8 cellular contexts compared by ENCODE assay signal in the genomic region with DNA sequence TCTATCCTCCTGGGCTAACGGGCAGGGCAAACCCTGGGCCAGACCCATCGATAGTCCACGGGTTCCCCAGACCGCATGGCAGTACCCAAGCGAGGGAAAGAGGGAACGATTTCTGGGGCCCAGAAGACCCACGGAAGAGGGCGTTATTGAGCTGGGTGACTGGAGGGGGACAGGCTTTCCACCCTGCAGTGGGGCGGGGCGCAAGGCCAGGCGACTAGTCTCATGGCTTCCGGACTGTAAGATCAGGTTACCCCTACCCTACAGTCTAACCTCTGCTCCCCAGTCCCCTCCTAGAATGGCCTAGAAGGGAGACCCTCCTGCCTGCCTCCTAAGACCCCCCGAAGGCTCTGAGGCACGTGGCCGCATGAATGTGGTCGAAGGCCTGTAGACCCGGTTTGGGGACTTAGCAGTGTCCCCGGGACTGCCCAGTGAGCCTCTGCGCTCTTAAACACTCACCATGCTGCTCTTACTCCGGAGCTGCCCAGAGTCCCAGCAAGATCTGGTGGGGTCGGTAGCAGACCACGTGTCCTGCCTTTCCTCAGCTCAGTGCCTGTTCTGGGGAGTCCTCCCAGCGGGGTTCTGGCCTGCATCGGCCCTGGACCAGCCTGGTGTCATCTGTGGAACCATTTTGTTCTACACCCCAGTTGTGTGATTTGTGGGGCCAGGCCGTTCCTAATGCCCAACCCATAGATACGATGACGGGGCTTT. TPM values are rescaled to one million over a fixed set of nuclear protein-coding genes. Genes with fewer than 3 reads are reported as not detected.
DNase-seq lines count a peak whose midpoint lies in the region; TF ChIP-seq lines count a peak whose summit lies in the region.

No MANE protein-coding gene starts in this region.

- H3K4me3 Mint-ChIP-seq in CD4-positive, alpha-beta memory T cell: peak overlapping the region; percentile 93 to 98 (median 94)

- H3K36me3 ChIP-seq in CD4-positive, alpha-beta memory T cell (ENCODE audit: insufficient read depth, low read length): peaks cover 22% of the 10 kb centered on the region
- peaks cover 14% of the 10 kb centered on the region for H3K36me3 ChIP-seq in muscle layer of colon (ENCODE audit: insufficient read depth, low read length)
- peaks cover 11 to 13% (median 12%) of the 10 kb centered on the region in 3 donors for H3K36me3 ChIP-seq in tibial artery

- H3K4me3 ChIP-seq in CD4-positive, alpha-beta memory T cell (ENCODE audit: low read length in 2 of 2): peak overlapping the region; percentile 63 to 99
- H3K4me3 ChIP-seq in epithelial cell of proximal tubule (ENCODE audit: low read depth, low read length): peak overlapping the region; percentile 93
- peak overlapping the region; percentile 55 to 93 for H3K4me3 ChIP-seq in muscle layer of colon (ENCODE audit: low read depth in 1 of 2, low read length in 2 of 2)
- peak overlapping the region; percentile 64 to 69 for H3K4me3 ChIP-seq in tibial artery

- POLR2A ChIA-PET in CD4-positive, alpha-beta memory T cell (lab: Charles Lee; ENCODE audit: partially characterized antibody): interaction anchor here (0.6 to 14.6 kb wide), 32 partner anchors 8 to 536 kb away, joined by 3 to 611 read pairs (median 20); a partner anchor contains a TSS

- H3K9me3 Mint-ChIP-seq in CD4-positive, alpha-beta memory T cell: peaks cover 0 to 40% (median 2%) of the 10 kb centered on the region in 8 donors

- peak overlapping the region; percentile 89 for H3K27ac ChIP-seq in CD4-positive, alpha-beta memory T cell (ENCODE audit: low read depth, low read length)
- H3K27ac ChIP-seq in muscle layer of colon (ENCODE audit: low read depth, low read length) (peak overlapping the region; percentile 88), tibial artery (peak overlapping the region; percentile 96 to 99)

- TF ChIP-seq CTCF in epithelial cell of proximal tubule (conservative IDR thresholded peaks at IDR 0.05; ENCODE audit: low read depth, low read length) (peak; percentile 16), tibial artery (IDR thresholded peaks at IDR 0.05) (no peak)

- H3K4me1 Mint-ChIP-seq in CD4-positive, alpha-beta memory T cell: peaks cover 36 to 79% (median 64%) of the 10 kb centered on the region in 4 donors

- H3K9ac ChIP-seq in muscle layer of colon (ENCODE audit: low read length): peak overlapping the region; percentile 47

- H3K27ac Mint-ChIP-seq in CD4-positive, alpha-beta memory T cell: peak overlapping the region; percentile 97 to 100 (median 98)

- no peaks in the 10 kb centered on the region for H3K9me3 ChIP-seq in CD4-positive, alpha-beta memory T cell (ENCODE audit: control insufficient read depth in 1 of 2, low read length in 2 of 2)
- H3K9me3 ChIP-seq in muscle layer of colon (ENCODE audit: low read length): no peaks in the 10 kb centered on the region
- no peaks in the 10 kb centered on the region for H3K9me3 ChIP-seq in tibial artery

- peaks cover 28 to 59% of the 10 kb centered on the region in 2 donors for H3K36me3 Mint-ChIP-seq in CD4-positive, alpha-beta memory T cell

- H3K27me3 ChIP-seq in CD4-positive, alpha-beta memory T cell (ENCODE audit: insufficient read depth, low read length): no peaks in the 10 kb centered on the region
- H3K27me3 ChIP-seq in muscle layer of colon (ENCODE audit: control insufficient read depth in 1 of 2, insufficient read depth in 2 of 2, low read length in 2 of 2) (no peaks in the 10 kb centered on the region), tibial artery (no peaks in the 10 kb centered on the region)

- CTCF ChIA-PET in CD4-positive, alpha-beta memory T cell (lab: Charles Lee; ENCODE audit: partially characterized antibody): interaction anchor here (0.9 to 6.6 kb wide), 13 partner anchors 21 to 113 kb away, joined by 5 to 72 read pairs (median 12); a partner anchor contains a TSS

- DNase-seq in CD4-positive, alpha-beta memory T cell: peak in 1 of 5 donors; percentile 68
- peak; percentile 34 for DNase-seq in H4 (ENCODE audit: low spot score)
- peak; percentile 78 for DNase-seq in NCI-H510A treated with DMSO at 0.1 percent for 48 hours (lab: John Stamatoyannopoulos, UW)
- peak in 2 of 3 experiments; percentile 35 to 46 for DNase-seq in activated CD8-positive, alpha-beta memory T cell treated with anti-CD3 and anti-CD28 coated beads for 48 hours (ENCODE audit: low read depth in 2 of 3, low spot score in 2 of 3)
- DNase-seq in epithelial cell of proximal tubule (ENCODE audit: low read depth): no peak
- DNase-seq in tibial artery: peak; percentile 69 to 85
- DNase-seq in HPDE6-E6E7 (ENCODE audit: extremely low spot score): no peak

- peaks cover 4 to 21% of the 10 kb centered on the region in 2 donors for H3K27me3 Mint-ChIP-seq in CD4-positive, alpha-beta memory T cell

- intact Hi-C loops in CD4-positive, alpha-beta memory T cell (cut with micrococcal nuclease): loop anchor here (5.0 kb wide), 1 partner anchor 159 kb away; a partner anchor contains a TSS
- intact Hi-C loops in tibial artery (cut with DNase I; ENCODE audit: low total_unique reads): no loop called here

- peaks cover 51% of the 10 kb centered on the region for H3K4me1 ChIP-seq in CD4-positive, alpha-beta memory T cell (ENCODE audit: insufficient read depth, low read length)
- peaks cover 26% of the 10 kb centered on the region for H3K4me1 ChIP-seq in muscle layer of colon (ENCODE audit: insufficient read depth, low read length)
- peaks cover 0 to 36% (median 16%) of the 10 kb centered on the region in 4 donors for H3K4me1 ChIP-seq in tibial artery

RNA-seq across cellular contexts. Expression of a gene that starts 13.1 kb away (rescaled TPM):
- under 1 TPM; 0.67 to 0.83 TPM for total RNA-seq in CD4-positive, alpha-beta memory T cell
- polyA plus RNA-seq in CD4-positive, alpha-beta memory T cell: under 1 TPM in 1 of 2 donors, not detected in 1; 0.36 TPM
- 33.4 and 50.5 TPM in 2 replicates for total RNA-seq in H4 (2014; rRNA removed; shearing (Covaris generic))
- 136 and 165 TPM in 2 replicates for total RNA-seq in epithelial cell of proximal tubule

RNA-seq across cellular contexts. Expression of a gene that starts 24.3 kb away (rescaled TPM):
- 100 to 1,000 TPM; 310 to 317 TPM for total RNA-seq in CD4-positive, alpha-beta memory T cell
- 10 to 100 TPM; 17.0 to 46.8 TPM for polyA plus RNA-seq in CD4-positive, alpha-beta memory T cell
- total RNA-seq in H4 (2014; rRNA removed; shearing (Covaris generic)): 3.0 and 3.3 TPM in 2 replicates
- 9.1 and 13.0 TPM in 2 replicates for total RNA-seq in epithelial cell of proximal tubule

RNA-seq across cellular contexts. Expression of a gene that starts 25.6 kb away (rescaled TPM):
- 10 to 100 TPM; 23.0 to 29.1 TPM for total RNA-seq in CD4-positive, alpha-beta memory T cell
- polyA plus RNA-seq in CD4-positive, alpha-beta memory T cell: 10 to 100 TPM in 1 of 2 donors, 1 to 10 TPM in 1; 8.9 to 14.8 TPM
- total RNA-seq in H4 (2014; rRNA removed; shearing (Covaris generic)): 13.5 and 18.4 TPM in 2 replicates
- 37.2 and 58.1 TPM in 2 replicates for total RNA-seq in epithelial cell of proximal tubule

RNA-seq across cellular contexts. Expression of a gene that starts 33.5 kb away (rescaled TPM):
- total RNA-seq in CD4-positive, alpha-beta memory T cell: 10 to 100 TPM; 19.2 to 19.4 TPM
- polyA plus RNA-seq in CD4-positive, alpha-beta memory T cell: 10 to 100 TPM; 13.3 to 21.9 TPM
- 0.62 and 0.68 TPM in 2 replicates for total RNA-seq in H4 (2014; rRNA removed; shearing (Covaris generic))
- total RNA-seq in epithelial cell of proximal tubule: 9.5 and 11.4 TPM in 2 replicates

RNA-seq across cellular contexts. Expression of a gene that starts 47.3 kb away (rescaled TPM):
- 10 to 100 TPM; 25.0 to 25.3 TPM for total RNA-seq in CD4-positive, alpha-beta memory T cell
- 10 to 100 TPM; 42.4 to 43.7 TPM for polyA plus RNA-seq in CD4-positive, alpha-beta memory T cell
- 1.7 and 13.3 TPM in 2 replicates for total RNA-seq in H4 (2014; rRNA removed; shearing (Covaris generic))
- total RNA-seq in epithelial cell of proximal tubule: 16.9 and 24.3 TPM in 2 replicates

Comparison
In these comparisons a context has a peak if more than half of its experiments do, and no peak if none do; other contexts are left out.
1. DNase-seq: peak in H4 (single experiment), NCI-H510A treated with DMSO at 0.1 percent for 48 hours (single experiment), activated CD8-positive, alpha-beta memory T cell treated with anti-CD3 and anti-CD28 coated beads for 48 hours (2 of 3) and tibial artery (2 of 2); none in epithelial cell of proximal tubule (single experiment) and HPDE6-E6E7 (single experiment).
2. RNA of a gene that starts 13.1 kb away (total RNA-seq): 136 to 165 TPM in epithelial cell of proximal tubule and 33.4 to 50.5 TPM in H4; 0.67 to 0.83 TPM in CD4-positive, alpha-beta memory T cell; every median in the first group is over 10 times any median in the second.
3. RNA of a gene that starts 24.3 kb away (total RNA-seq): 310 to 317 TPM in CD4-positive, alpha-beta memory T cell; 9.1 to 13.0 TPM in epithelial cell of proximal tubule and 3.0 to 3.3 TPM in H4; every median in the first group is over 10 times any median in the second.
4. Peak in every context shown above with its lines, with median percentiles within 50 percentile points of each other: H3K27ac ChIP-seq and H3K4me3 ChIP-seq.